8 cellular contexts compared by ENCODE assay signal in genomic region chr1:228374711-228375577, GRCh38. TPM values are rescaled to one million over a fixed set of nuclear protein-coding genes. Genes with fewer than 3 reads are reported as not detected.
DNase-seq lines count a peak whose midpoint lies in the region; ATAC-seq and TF ChIP-seq lines count a peak whose summit lies in the region.

No MANE protein-coding gene starts in this region.

- no peak overlapping the region for H3K27ac Mint-ChIP-seq in activated T-helper 2 cell treated with anti-CD3 and anti-CD28 coated beads, Interferon-gamma antibody, Interleukin-2, Interleukin-4, amounts not matched to agents 10 μg/mL and 5 μg/mL and 100 μg/mL, durations not matched to agents 14 hours and 24 hours and 36 hours

- H2AK9ac ChIP-seq in IMR-90 (replicated peaks; ENCODE audit: low read depth, low read length, poor library complexity), result peak overlapping the region; percentile 94

- H3K36me3 ChIP-seq in IMR-90 (ENCODE audit: control insufficient read depth, insufficient read depth, low read length), result peaks cover 3% of the 10 kb centered on the region; the same call in 1 of the 2 replicates
- no peaks in the 10 kb centered on the region for H3K36me3 ChIP-seq in right lobe of liver
- no peaks in the 10 kb centered on the region for H3K36me3 ChIP-seq in testis (ENCODE audit: low read depth, missing control alignments)

- H3K4me1 ChIP-seq in IMR-90 (ENCODE audit: control insufficient read depth, insufficient read depth, low read length) (peaks cover 18% of the 10 kb centered on the region; the same call in 1 of the 2 replicates), right lobe of liver (peaks cover 0 to 7% (median 0%) of the 10 kb centered on the region in 4 donors), testis (peaks cover 24% of the 10 kb centered on the region)

- peak overlapping the region in 1 of 2 experiments; percentile 85; a peak in 1 of 4 replicates for H4K8ac ChIP-seq in IMR-90 (ENCODE audit: low read depth in 2 of 2, low read length in 2 of 2)

- H3K27me3 ChIP-seq in IMR-90 (ENCODE audit: control insufficient read depth, insufficient read depth, low read length) (no peaks in the 10 kb centered on the region), right lobe of liver (no peaks in the 10 kb centered on the region), testis (no peaks in the 10 kb centered on the region)

- CTCF ChIA-PET in IMR-90 (lab: Yijun Ruan, JAX), result no interaction called here

- H3K56ac ChIP-seq in IMR-90 (ENCODE audit: extremely low read depth, insufficient read depth, low read length), result no peak overlapping the region

- in situ Hi-C loops in IMR-90 (cut with MboI; ENCODE audit: low sequenced_read_pairs), result no loop called here

- peaks cover 6% of the 10 kb centered on the region for H3K4me1 Mint-ChIP-seq in activated T-helper 2 cell treated with anti-CD3 and anti-CD28 coated beads, Interferon-gamma antibody, Interleukin-2, Interleukin-4, amounts not matched to agents 10 μg/mL and 5 μg/mL and 100 μg/mL, durations not matched to agents 14 hours and 24 hours and 36 hours (ENCODE audit: low read depth)

- 71% methylated on average over 10 of the region's 25 CpGs; no CpG with 5 or more reads in 1 of the 2 experiments for WGBS in IMR-90 (ENCODE audit: extremely low coverage in 2 of 2, insufficient read length in 1 of 2), 2 experiments
- 48% methylated on average over 6 of the region's 25 CpGs for WGBS in right lobe of liver (ENCODE audit: insufficient coverage, low coverage, low lambda C conversion rate, missing lambda C conversion rate)
- WGBS in testis, 2 donors, result 35 to 72% methylated on average over 8 to 22 of the region's 25 CpGs

- peak overlapping the region; percentile 64 for H2AFZ ChIP-seq in IMR-90 (replicated peaks; ENCODE audit: low read length, poor library complexity)

- H3K4ac ChIP-seq in IMR-90 (ENCODE audit: low read depth, low read length), result peak overlapping the region; percentile 68

- BruUV-seq in IMR-90 (replicated peaks; lab: Mats Ljungman, UMichigan), result no TSS peak

- no peak for TF ChIP-seq RAD21 in IMR-90 (IDR thresholded peaks at IDR 0.05; ENCODE audit: low read length)

- ATAC-seq in IMR-90 (ENCODE audit: low read depth), result peak; percentile 70
- ATAC-seq in right lobe of liver, result peak; percentile 32 to 47 (median 39)

- POLR2A ChIA-PET in IMR-90 (lab: Charles Lee; ENCODE audit: unreplicated experiment), result no interaction called here

- H3K23ac ChIP-seq in IMR-90 (ENCODE audit: low read depth, low read length), result no peak overlapping the region

- H4K5ac ChIP-seq in IMR-90 (ENCODE audit: low read depth, low read length), result peak overlapping the region; percentile 10; the same call in 1 of the 2 replicates

- H3K9me3 ChIP-seq in IMR-90 (ENCODE audit: control insufficient read depth, insufficient read depth, low read length) (no peaks in the 10 kb centered on the region; the same call in 1 of the 2 replicates), right lobe of liver (no peaks in the 10 kb centered on the region), testis (no peaks in the 10 kb centered on the region)

- peak; percentile 94 for DNase-seq in IMR-90
- DNase-seq in dermis blood vessel endothelial cell, result peak; percentile 49
- peak; percentile 47 to 63 (median 63) for DNase-seq in right lobe of liver
- DNase-seq in testis, result peak; percentile 83
- DNase-seq in HPDE6-E6E7 (ENCODE audit: extremely low spot score), result no peak
- DNase-seq in activated naive CD4-positive, alpha-beta T cell treated with anti-CD3 and anti-CD28 coated beads, Interleukin-2, amount 50 U/mL, for 16 hours, result no peak
- DNase-seq in CD1c-positive myeloid dendritic cell (ENCODE audit: extremely low spot score), result no peak
- no peak for DNase-seq in activated T-helper 2 cell treated with anti-CD3 and anti-CD28 coated beads, Interferon-gamma antibody, Interleukin-2, Interleukin-4, amounts not matched to agents 10 μg/mL and 5 μg/mL and 100 μg/mL, durations not matched to agents 14 hours and 24 hours and 36 hours (ENCODE audit: low spot score)

- H3K14ac ChIP-seq in IMR-90 (replicated peaks; ENCODE audit: low read depth, low read length), result no peak overlapping the region; the same call in 1 of the 2 replicates

- peaks cover 14% of the 10 kb centered on the region for H3K27me3 Mint-ChIP-seq in activated T-helper 2 cell treated with anti-CD3 and anti-CD28 coated beads, Interferon-gamma antibody, Interleukin-2, Interleukin-4, amounts not matched to agents 10 μg/mL and 5 μg/mL and 100 μg/mL, durations not matched to agents 14 hours and 24 hours and 36 hours (ENCODE audit: low read depth)

- peak overlapping the region; percentile 67 for H2AK5ac ChIP-seq in IMR-90 (ENCODE audit: low read depth, low read length)

- H3K4me2 ChIP-seq in IMR-90 (ENCODE audit: low read depth, low read length), result no peak overlapping the region

- peak overlapping the region; percentile 53; the same call in 1 of the 2 replicates for H2BK20ac ChIP-seq in IMR-90 (ENCODE audit: low read depth, low read length)

- peak overlapping the region; percentile 6; the same call in 1 of the 2 replicates for H3K18ac ChIP-seq in IMR-90 (ENCODE audit: low read depth, low read length)

- H4K91ac ChIP-seq in IMR-90 (ENCODE audit: insufficient read depth, low read depth, low read length), result peak overlapping the region; percentile 4; the same call in 1 of the 2 replicates

- H3K4me3 ChIP-seq in IMR-90 (ENCODE audit: insufficient read depth, low read depth, low read length), result no peak overlapping the region
- no peak overlapping the region for H3K4me3 ChIP-seq in right lobe of liver
- H3K4me3 ChIP-seq in testis, result no peak overlapping the region

- H4K20me1 ChIP-seq in IMR-90 (ENCODE audit: insufficient read depth, low read length), result no peaks in the 10 kb centered on the region

- H3K36me3 Mint-ChIP-seq in activated T-helper 2 cell treated with anti-CD3 and anti-CD28 coated beads, Interferon-gamma antibody, Interleukin-2, Interleukin-4, amounts not matched to agents 10 μg/mL and 5 μg/mL and 100 μg/mL, durations not matched to agents 14 hours and 24 hours and 36 hours (ENCODE audit: low read depth), result no peaks in the 10 kb centered on the region

- H3K4me3 Mint-ChIP-seq in activated T-helper 2 cell treated with anti-CD3 and anti-CD28 coated beads, Interferon-gamma antibody, Interleukin-2, Interleukin-4, amounts not matched to agents 10 μg/mL and 5 μg/mL and 100 μg/mL, durations not matched to agents 14 hours and 24 hours and 36 hours (ENCODE audit: low read depth), result no peak overlapping the region

- H3K9me3 Mint-ChIP-seq in activated T-helper 2 cell treated with anti-CD3 and anti-CD28 coated beads, Interferon-gamma antibody, Interleukin-2, Interleukin-4, amounts not matched to agents 10 μg/mL and 5 μg/mL and 100 μg/mL, durations not matched to agents 14 hours and 24 hours and 36 hours, result no peaks in the 10 kb centered on the region

- no peak overlapping the region for H2BK15ac ChIP-seq in IMR-90 (ENCODE audit: low read depth, low read length)

- H2BK5ac ChIP-seq in IMR-90 (ENCODE audit: low read depth, low read length, poor library complexity, severe bottlenecking), result no peak overlapping the region

- TF ChIP-seq CTCF in IMR-90 (conservative IDR thresholded peaks at IDR 0.05; ENCODE audit: low read depth, low read length), result no peak
- no peak for TF ChIP-seq CTCF in right lobe of liver (IDR thresholded peaks at IDR 0.05)
- TF ChIP-seq CTCF in testis (IDR thresholded peaks at IDR 0.05), result no peak

- H3K79me1 ChIP-seq in IMR-90 (ENCODE audit: low read depth in 1 of 2, low read length in 2 of 2), result no peaks in the 10 kb centered on the region

- no peak overlapping the region for H3K9ac ChIP-seq in IMR-90 (ENCODE audit: low read depth, low read length)

- H3K9me1 ChIP-seq in IMR-90 (ENCODE audit: insufficient read depth, low read length), result peaks cover 8% of the 10 kb centered on the region; the same call in 1 of the 2 replicates

- dilution Hi-C loops in IMR-90 (cut with HindIII; ENCODE audit: low sequenced_read_pairs, unreplicated experiment), result no loop called here

- peak overlapping the region; percentile 65; the same call in 1 of the 2 replicates for H3K27ac ChIP-seq in IMR-90 (ENCODE audit: insufficient read depth, low read length)
- H3K27ac ChIP-seq in right lobe of liver, result peak overlapping the region in 1 of 3 donors; percentile 6
- peak overlapping the region; percentile 57 to 85 for H3K27ac ChIP-seq in testis

- intact Hi-C loops in IMR-90 (cut with micrococcal nuclease), result loop anchor here (5.0 kb wide), 2 partner anchors 82 to 148 kb away; a partner anchor contains a TSS
- intact Hi-C loops in right lobe of liver (cut with DNase I), result no loop called here
- intact Hi-C loops in testis (cut with DNase I; ENCODE audit: low total_unique reads), result no loop called here
- intact Hi-C loops in activated T-helper 2 cell treated with anti-CD3 and anti-CD28 coated beads, Interferon-gamma antibody, Interleukin-2, Interleukin-4, amounts not matched to agents 10 μg/mL and 5 μg/mL and 100 μg/mL, durations not matched to agents 14 hours and 24 hours and 36 hours (cut with micrococcal nuclease), result no loop called here

- no peak for TF ChIP-seq POLR2A in IMR-90 (IDR thresholded peaks at IDR 0.05; ENCODE audit: low read depth, low read length)
- TF ChIP-seq POLR2A in right lobe of liver (IDR thresholded peaks at IDR 0.05), result no peak
- TF ChIP-seq POLR2A in testis (IDR thresholded peaks at IDR 0.05), result no peak

- H2BK120ac ChIP-seq in IMR-90 (ENCODE audit: low read depth, low read length), result peak overlapping the region; percentile 66; the same call in 1 of the 2 replicates

RNA-seq across cellular contexts. Expression of gene TRIM11, which starts 31.7 kb away (rescaled TPM):
- 6.8 and 7.2 TPM in 2 replicates for total RNA-seq in IMR-90 (2012; rRNA removed)
- polyA plus RNA-seq in IMR-90 (2012; rRNA removed), result 15.1 and 16.2 TPM in 2 replicates
- 14.7 and 18.5 TPM in 2 replicates for polyA plus RNA-seq in IMR-90 (2012; cell fraction: cytosol; rRNA removed)
- polyA plus RNA-seq in IMR-90 (2012; cell fraction: nucleus; rRNA removed; ENCODE audit: low replicate concordance), result 28.2 and 54.2 TPM in 2 replicates
- 19.4 and 20.1 TPM in 2 replicates for total RNA-seq in dermis blood vessel endothelial cell
- 1 to 10 TPM; 5.2 to 8.3 (median 7.1) TPM for total RNA-seq in right lobe of liver
- 10 to 100 TPM; 30.1 to 37.8 TPM for total RNA-seq in testis
- polyA plus RNA-seq in testis (ENCODE audit: insufficient read depth, low read depth, low replicate concordance), result 19.5 TPM
- 58.3 and 60.5 TPM in 2 replicates for total RNA-seq in activated T-helper 2 cell treated with anti-CD3 and anti-CD28 coated beads, Interferon-gamma antibody, Interleukin-2, Interleukin-4, amounts not matched to agents 10 μg/mL and 5 μg/mL and 100 μg/mL, durations not matched to agents 14 hours and 24 hours and 36 hours

RNA-seq across cellular contexts. Expression of gene TRIM17, which starts 41.7 kb away (rescaled TPM):
- not detected in 2 replicates for total RNA-seq in IMR-90 (2012; rRNA removed)
- polyA plus RNA-seq in IMR-90 (2012; rRNA removed), result 0.26 and 0.39 TPM in 2 replicates
- polyA plus RNA-seq in IMR-90 (2012; cell fraction: cytosol; rRNA removed), result 0.06 and 0.11 TPM in 2 replicates
- polyA plus RNA-seq in IMR-90 (2012; cell fraction: nucleus; rRNA removed; ENCODE audit: low replicate concordance), result 2.9 and 3.3 TPM in 2 replicates
- not detected in 2 replicates for total RNA-seq in dermis blood vessel endothelial cell
- total RNA-seq in right lobe of liver, result not detected
- 10 to 100 TPM; 21.4 to 33.6 TPM for total RNA-seq in testis
- polyA plus RNA-seq in testis (ENCODE audit: insufficient read depth, low read depth, low replicate concordance), result 37.4 TPM
- total RNA-seq in activated T-helper 2 cell treated with anti-CD3 and anti-CD28 coated beads, Interferon-gamma antibody, Interleukin-2, Interleukin-4, amounts not matched to agents 10 μg/mL and 5 μg/mL and 100 μg/mL, durations not matched to agents 14 hours and 24 hours and 36 hours, result 2.3 and 2.7 TPM in 2 replicates

Comparison
In these comparisons a context has a peak if more than half of its experiments do, and no peak if none do; other contexts are left out.
1. DNase-seq: peak in IMR-90 (single experiment), dermis blood vessel endothelial cell (single experiment), right lobe of liver (3 of 3) and testis (single experiment); none in HPDE6-E6E7 (single experiment), activated naive CD4-positive, alpha-beta T cell treated with anti-CD3 and anti-CD28 coated beads, Interleukin-2, amount 50 U/mL, for 16 hours (single experiment), CD1c-positive myeloid dendritic cell (single experiment) and activated T-helper 2 cell treated with anti-CD3 and anti-CD28 coated beads, Interferon-gamma antibody, Interleukin-2, Interleukin-4, amounts not matched to agents 10 μg/mL and 5 μg/mL and 100 μg/mL, durations not matched to agents 14 hours and 24 hours and 36 hours (single experiment).